In genomic region chr7:489876-490275, GRCh38 we compare ENCODE assay signal across 1 cellular context.
TF ChIP-seq lines count a peak whose summit lies in the region.

No MANE protein-coding gene starts in this region.

TF ChIP-seq in HEK293, 187 proteins besides CTCF, POLR2A, EP300 and RAD21 (continued from another document):
- TF ChIP-seq SP3 (tag by site-specific recombination; IDR thresholded peaks at IDR 0.05) (no peak), ZNF148 (tag by site-specific recombination; IDR thresholded peaks at IDR 0.05; ENCODE audit: borderline replicate concordance) (no peak), MYNN (tag by site-specific recombination; IDR thresholded peaks at IDR 0.05; ENCODE audit: borderline replicate concordance) (no peak), TCF7L2 (IDR thresholded peaks at IDR 0.05; ENCODE audit: borderline replicate concordance, low read depth, low read length) (no peak), KLF8 (tag by site-specific recombination; IDR thresholded peaks at IDR 0.05) (no peak), ZBTB21 (tag by site-specific recombination; IDR thresholded peaks at IDR 0.05) (no peak), ZNF521 (tag by site-specific recombination; IDR thresholded peaks at IDR 0.05) (no peak), ZXDB (tag by site-specific recombination; IDR thresholded peaks at IDR 0.05) (no peak), OSR2 (tag by site-specific recombination; IDR thresholded peaks at IDR 0.05) (peak; percentile 68), ZNF449 (tag by site-specific recombination; IDR thresholded peaks at IDR 0.05) (no peak), BCL11A (tag by site-specific recombination; IDR thresholded peaks at IDR 0.05; ENCODE audit: low read depth) (no peak), ZNF777 (tag by site-specific recombination; IDR thresholded peaks at IDR 0.05; ENCODE audit: borderline replicate concordance) (no peak), ZNF747 (tag by site-specific recombination; IDR thresholded peaks at IDR 0.05) (no peak), ZNF621 (tag by site-specific recombination; IDR thresholded peaks at IDR 0.05) (no peak), ZBTB8A (tag by site-specific recombination; IDR thresholded peaks at IDR 0.05) (peak; percentile 84), PRDM1 (tag by site-specific recombination; IDR thresholded peaks at IDR 0.05) (no peak), GLI2 (tag by site-specific recombination; IDR thresholded peaks at IDR 0.05; ENCODE audit: borderline replicate concordance, low read depth) (no peak), ZNF311 (tag by site-specific recombination; IDR thresholded peaks at IDR 0.05; ENCODE audit: borderline replicate concordance) (no peak), ZNF768 (tag by site-specific recombination; IDR thresholded peaks at IDR 0.05) (no peak), ZFP3 (tag by site-specific recombination; IDR thresholded peaks at IDR 0.05; ENCODE audit: low read depth) (no peak), ZNF132 (tag by site-specific recombination; IDR thresholded peaks at IDR 0.05; ENCODE audit: borderline replicate concordance) (no peak), ZEB2 (tag by site-specific recombination; IDR thresholded peaks at IDR 0.05) (no peak), FEZF1 (tag by site-specific recombination; IDR thresholded peaks at IDR 0.05) (peak; percentile 71), ZIC2 (tag by site-specific recombination; IDR thresholded peaks at IDR 0.05) (peak; percentile 56), ZBTB17 (tag by site-specific recombination; IDR thresholded peaks at IDR 0.05) (no peak), ZSCAN30 (tag by site-specific recombination; IDR thresholded peaks at IDR 0.05) (no peak), ZNF10 (tag by site-specific recombination; IDR thresholded peaks at IDR 0.05) (no peak), SCRT1 (tag by site-specific recombination; IDR thresholded peaks at IDR 0.05; ENCODE audit: borderline replicate concordance) (no peak)
- TF ChIP-seq, protein P1, sequence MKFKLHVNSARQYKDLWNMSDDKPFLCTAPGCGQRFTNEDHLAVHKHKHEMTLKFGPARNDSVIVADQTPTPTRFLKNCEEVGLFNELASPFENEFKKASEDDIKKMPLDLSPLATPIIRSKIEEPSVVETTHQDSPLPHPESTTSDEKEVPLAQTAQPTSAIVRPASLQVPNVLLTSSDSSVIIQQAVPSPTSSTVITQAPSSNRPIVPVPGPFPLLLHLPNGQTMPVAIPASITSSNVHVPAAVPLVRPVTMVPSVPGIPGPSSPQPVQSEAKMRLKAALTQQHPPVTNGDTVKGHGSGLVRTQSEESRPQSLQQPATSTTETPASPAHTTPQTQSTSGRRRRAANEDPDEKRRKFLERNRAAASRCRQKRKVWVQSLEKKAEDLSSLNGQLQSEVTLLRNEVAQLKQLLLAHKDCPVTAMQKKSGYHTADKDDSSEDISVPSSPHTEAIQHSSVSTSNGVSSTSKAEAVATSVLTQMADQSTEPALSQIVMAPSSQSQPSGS (tag by site-specific recombination; IDR thresholded peaks at IDR 0.05; ENCODE audit: low read depth), result no peak
- TF ChIP-seq, protein P2, sequence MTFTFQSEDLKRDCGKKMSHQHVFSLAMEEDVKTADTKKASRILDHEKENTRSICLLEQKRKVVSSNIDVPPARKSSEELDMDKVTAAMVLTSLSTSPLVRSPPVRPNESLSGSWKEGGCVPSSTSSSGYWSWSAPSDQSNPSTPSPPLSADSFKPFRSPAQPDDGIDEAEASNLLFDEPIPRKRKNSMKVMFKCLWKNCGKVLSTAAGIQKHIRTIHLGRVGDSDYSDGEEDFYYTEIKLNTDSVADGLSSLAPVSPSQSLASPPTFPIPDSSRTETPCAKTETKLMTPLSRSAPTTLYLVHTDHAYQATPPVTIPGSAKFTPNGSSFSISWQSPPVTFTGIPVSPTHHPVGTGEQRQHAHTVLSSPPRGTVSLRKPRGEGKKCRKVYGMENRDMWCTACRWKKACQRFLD (tag by site-specific recombination; IDR thresholded peaks at IDR 0.05), result no peak
